In genomic region chr7:88927-89921, GRCh38 we compare ENCODE assay signal across 10 cellular contexts.
DNase-seq lines count a peak whose midpoint lies in the region; TF ChIP-seq lines count a peak whose summit lies in the region.
"Had no signal": no experiment of that assay in that cellular context is flagged by ENCODE, and none has a peak within 500 bp of the region (broad histone marks: within the 10 kb centered on the region; RNA-seq: fewer than 3 reads in every experiment).

No MANE protein-coding gene starts in this region.

- H3K4me3 ChIP-seq in tibial artery, result no peak overlapping the region

- TF ChIP-seq CTCF in tibial artery (IDR thresholded peaks at IDR 0.05), result no peak

- peak overlapping the region; percentile 63 to 70 for H3K27ac ChIP-seq in tibial artery

- H3K9me3 ChIP-seq in tibial artery, result no peaks in the 10 kb centered on the region

- no peaks in the 10 kb centered on the region for H3K36me3 ChIP-seq in tibial artery

- peaks cover 0 to 34% (median 31%) of the 10 kb centered on the region in 4 donors for H3K4me1 ChIP-seq in tibial artery

- intact Hi-C loops in tibial artery (cut with DNase I; ENCODE audit: low total_unique reads), result no loop called here

- no peaks in the 10 kb centered on the region for H3K27me3 ChIP-seq in tibial artery

- peak; percentile 29 for DNase-seq in activated CD4-positive, alpha-beta T cell treated with anti-CD3 and anti-CD28 coated beads for 48 hours
- DNase-seq in activated CD4-positive, alpha-beta T cell treated with anti-CD3 and anti-CD28 coated beads for 1 hour, result no peak
- DNase-seq in amniotic stem cell (lab: John Stamatoyannopoulos, UW) (peak; percentile 52), islet precursor cell (peak; percentile 59), tibial artery (peak; percentile 79 to 91), NCI-H524 treated with DMSO at 0.1 percent for 48 hours (lab: John Stamatoyannopoulos, UW) (no peak), NCI-H1105 (lab: John Stamatoyannopoulos, UW) (no peak)
- no peak for DNase-seq in stimulated activated naive CD4-positive, alpha-beta T cell treated with Interleukin-2 at 50 U/mL for 16 hours (lab: John Stamatoyannopoulos, UW)
- DNase-seq: DND-41, naive B cell had no signal

Comparison
In these comparisons a context has a peak if more than half of its experiments do, and no peak if none do; other contexts are left out.
1. DNase-seq: peak in activated CD4-positive, alpha-beta T cell treated with anti-CD3 and anti-CD28 coated beads for 48 hours (single experiment), amniotic stem cell (single experiment), islet precursor cell (single experiment) and tibial artery (2 of 2); none in activated CD4-positive, alpha-beta T cell treated with anti-CD3 and anti-CD28 coated beads for 1 hour (single experiment), NCI-H524 treated with DMSO at 0.1 percent for 48 hours (single experiment), stimulated activated naive CD4-positive, alpha-beta T cell treated with Interleukin-2 at 50 U/mL for 16 hours (single experiment) and NCI-H1105 (single experiment).